In genomic region chr20:54256202-54256601, GRCh38 we compare ENCODE assay signal across 28 cellular contexts.
"Had no signal": no experiment of that assay in that cellular context is flagged by ENCODE, and none has a peak within 500 bp of the region (broad histone marks: within the 10 kb centered on the region; RNA-seq: fewer than 3 reads in every experiment).

No MANE protein-coding gene starts in this region.

- H3K9me3 ChIP-seq: gastrocnemius medialis, neutrophil, ovary, right lobe of liver, testis, transverse colon, uterus had no signal

- H3K27me3 ChIP-seq: gastrocnemius medialis, hepatocyte, neutrophil, right lobe of liver, testis, transverse colon, uterus had no signal

- H3K4me1 ChIP-seq: gastrocnemius medialis, right lobe of liver, testis, transverse colon, uterus had no signal

- H3K36me3 ChIP-seq: gastrocnemius medialis, neutrophil, ovary, right lobe of liver, transverse colon, uterus, WERI-Rb-1 had no signal

- H3K4me3 ChIP-seq: gastrocnemius medialis, hepatocyte, ovary, right lobe of liver, testis, transverse colon, uterus had no signal

- ATAC-seq: activated CD4-positive, CD25-positive, alpha-beta regulatory T cell treated with anti-CD3 and anti-CD28 coated beads, Interleukin-2, amount 50 U/mL, for 24 hours; right lobe of liver; stimulated activated naive CD8-positive, alpha-beta T cell treated with anti-CD3 and anti-CD28 coated beads, Interleukin-15, Interleukin-2, amounts not matched to agents 100 U/mL and 50 U/mL, for 24 hours had no signal

- DNase-seq: activated CD4-positive, alpha-beta T cell treated with anti-CD3 and anti-CD28 coated beads for 48 hours; activated CD4-positive, alpha-beta T cell treated with anti-CD3 and anti-CD28 coated beads, Interleukin-2, amount 50 U/mL, for 48 hours; activated CD8-positive, alpha-beta memory T cell treated with anti-CD3 and anti-CD28 coated beads for 24 hours; activated effector memory CD4-positive, alpha-beta T cell treated with Interleukin-2 at 50 U/mL for 16 hours; activated naive CD4-positive, alpha-beta T cell treated with Interleukin-2 at 50 U/mL for 16 hours; dermis blood vessel endothelial cell; effector CD4-positive, alpha-beta T cell; gastrocnemius medialis; islet precursor cell; left cardiac atrium; left ventricle myocardium superior; nephron progenitor cell; ovary; right lobe of liver; stimulated activated CD4-positive, alpha-beta T cell treated with anti-CD3 and anti-CD28 coated beads, Interleukin-12 subunit alpha, Interleukin-12 subunit beta, amount 100 ng/mL, for 4 hours; stimulated activated CD4-positive, alpha-beta T cell treated with anti-CD3 and anti-CD28 coated beads, Interleukin-4, amount 100 ng/mL, for 1 hour; stimulated activated naive CD8-positive, alpha-beta T cell treated with anti-CD3 and anti-CD28 coated beads, Interleukin-15, Interleukin-2, amounts not matched to agents 100 U/mL and 50 U/mL, for 24 hours; testis; transverse colon; uterus; WERI-Rb-1 had no signal

- H3K27ac ChIP-seq: hepatocyte, neutrophil, ovary, right lobe of liver, testis, transverse colon, uterus, WERI-Rb-1 had no signal

- FAIRE-seq: bronchial epithelial cell, colon, endometrium, TTC549 had no signal

- H3K4me2 ChIP-seq: hepatocyte had no signal

- H2AFZ ChIP-seq: hepatocyte had no signal
